10 cellular contexts compared by ENCODE assay signal in the genomic region with DNA sequence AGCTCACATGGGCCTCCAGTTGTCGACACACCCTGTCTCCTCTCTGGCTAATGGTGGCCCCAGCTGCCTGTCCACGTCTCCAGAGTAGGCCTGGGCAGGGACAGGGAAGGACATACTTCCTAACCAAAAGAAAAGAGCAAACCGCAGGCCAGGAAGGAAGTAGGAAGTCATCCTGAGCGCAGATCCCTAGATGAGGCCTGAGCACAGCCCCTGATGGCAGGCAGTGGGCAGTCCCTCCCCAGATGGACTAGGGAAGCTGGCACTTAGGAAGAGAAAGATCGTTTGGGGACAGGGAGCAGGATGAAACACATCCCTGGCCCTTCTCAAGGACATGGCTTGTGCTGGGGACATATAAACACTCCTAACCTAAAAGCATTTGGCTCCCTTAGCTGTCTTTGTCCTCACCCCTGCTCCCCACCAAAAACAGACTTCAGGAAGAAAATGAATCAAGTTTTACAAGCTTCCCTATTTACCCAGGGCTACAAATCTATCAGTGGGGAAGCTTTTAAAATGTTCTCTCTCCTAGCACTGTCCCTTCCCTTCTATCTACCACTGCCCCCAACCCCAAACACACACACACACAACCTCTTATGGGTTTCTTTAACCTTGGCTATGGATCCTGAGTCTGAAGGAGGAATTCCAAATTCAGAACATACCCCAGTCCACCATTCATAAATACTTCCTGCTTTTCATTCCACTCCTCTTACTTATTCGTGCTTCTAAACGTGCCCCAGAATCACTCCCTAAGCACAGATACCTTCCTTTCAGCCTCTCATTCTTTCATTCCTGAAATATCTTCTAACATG. TPM values are rescaled to one million over a fixed set of nuclear protein-coding genes. Genes with fewer than 3 reads are reported as not detected.
DNase-seq lines count a peak whose midpoint lies in the region; ATAC-seq and TF ChIP-seq lines count a peak whose summit lies in the region.
"Had no signal": no experiment of that assay in that cellular context is flagged by ENCODE, and none has a peak within 500 bp of the region (broad histone marks: within the 10 kb centered on the region; RNA-seq: fewer than 3 reads in every experiment).

No MANE protein-coding gene starts in this region.

- no peak overlapping the region for H3K14ac ChIP-seq in H9 (ENCODE audit: insufficient read depth, low read length)

- peaks cover 6% of the 10 kb centered on the region for H4K20me1 ChIP-seq in H9 (ENCODE audit: control insufficient read depth, insufficient read depth, insufficient read length)
- peaks cover 67% of the 10 kb centered on the region for H4K20me1 ChIP-seq in hepatocyte (ENCODE audit: insufficient read depth, poor library complexity, severe bottlenecking)

- no peak for ATAC-seq in stimulated activated memory B cell treated with anti-CD40 and anti-IgM and Interleukin-4, amounts not matched to agents 10 μg/mL and 1 μg/mL and 100 μg/mL, for 72 hours
- no peak for ATAC-seq in GM19324 (IDR thresholded peaks at IDR 0.05; ENCODE audit: low FRiP score, unreplicated experiment)

- no peak overlapping the region for H3K23ac ChIP-seq in H9 (ENCODE audit: insufficient read length, low read depth, low read length)

- peaks cover 41% of the 10 kb centered on the region in 2 experiments for H3K4me1 Mint-ChIP-seq in H9
- H3K4me1 Mint-ChIP-seq in stimulated activated memory B cell treated with anti-CD40 and anti-IgM and Interleukin-4, amounts not matched to agents 10 μg/mL and 1 μg/mL and 100 μg/mL, for 72 hours = peaks cover 13% of the 10 kb centered on the region

- no peak overlapping the region for H4K91ac ChIP-seq in H9 (ENCODE audit: insufficient read length, low read depth, low read length)

- no peaks in the 10 kb centered on the region for H3K23me2 ChIP-seq in H9 (ENCODE audit: insufficient read length, low read depth, low read length, poor library complexity, severe bottlenecking)

- H3K27ac ChIP-seq in H9 (ENCODE audit: insufficient read length, low read depth, low read length) = no peak overlapping the region
- peak overlapping the region; percentile 76 for H3K27ac ChIP-seq in hepatocyte
- H3K27ac ChIP-seq: brain microvascular endothelial cell, HL-60 had no signal

- no peak overlapping the region for H2AFZ ChIP-seq in H9 (ENCODE audit: low read length)
- no peak overlapping the region for H2AFZ ChIP-seq in hepatocyte

- WGBS in H9 (ENCODE audit: extremely low coverage, insufficient read length, low lambda C conversion rate) = no CpG with 5 or more reads among the region's 7 CpGs
- 56% methylated on average over 7 of the region's 7 CpGs for WGBS in hepatocyte (ENCODE audit: low lambda C conversion rate, missing lambda C conversion rate)

- H3K4me1 ChIP-seq in H9 (ENCODE audit: insufficient read depth, low read length) (peaks cover 2% of the 10 kb centered on the region; the same call in 1 of the 2 replicates), adipocyte (ENCODE audit: control insufficient read depth, insufficient read depth, low read length) (peaks cover 22% of the 10 kb centered on the region), hepatocyte (ENCODE audit: insufficient read depth) (peaks cover 20% of the 10 kb centered on the region)

- H3K27me3 ChIP-seq in H9 (ENCODE audit: insufficient read depth, low read length) (no peaks in the 10 kb centered on the region), adipocyte (replicated peaks; ENCODE audit: control insufficient read depth, insufficient read depth, low read length) (no peaks in the 10 kb centered on the region), hepatocyte (no peaks in the 10 kb centered on the region)
- H3K27me3 ChIP-seq: brain microvascular endothelial cell had no signal

- H3K4me3 Mint-ChIP-seq in H9 = no peak overlapping the region
- no peak overlapping the region for H3K4me3 Mint-ChIP-seq in stimulated activated memory B cell treated with anti-CD40 and anti-IgM and Interleukin-4, amounts not matched to agents 10 μg/mL and 1 μg/mL and 100 μg/mL, for 72 hours

- H2BK5ac ChIP-seq in H9 (ENCODE audit: insufficient read length, low read length) = no peak overlapping the region

- H3K27ac Mint-ChIP-seq in H9 = peak overlapping the region; percentile 25 to 64 (median 46); a peak in 5 of 7 replicates
- H3K27ac Mint-ChIP-seq in stimulated activated memory B cell treated with anti-CD40 and anti-IgM and Interleukin-4, amounts not matched to agents 10 μg/mL and 1 μg/mL and 100 μg/mL, for 72 hours = peak overlapping the region; percentile 1

- peaks cover 4% of the 10 kb centered on the region for H3K79me1 ChIP-seq in H9 (ENCODE audit: insufficient read depth, low read depth, low read length, poor library complexity, severe bottlenecking)

- no peak overlapping the region for H3T11ph ChIP-seq in H9 (ENCODE audit: low read length)

- no peak overlapping the region for H3K4ac ChIP-seq in H9 (ENCODE audit: low read depth, low read length)

- no peak overlapping the region for H4K8ac ChIP-seq in H9 (replicated peaks; ENCODE audit: insufficient read length, low read depth, low read length)

- H3K56ac ChIP-seq in H9 (ENCODE audit: insufficient read length, low read depth, low read length) = no peak overlapping the region

- H3K4me2 ChIP-seq in H9 (ENCODE audit: insufficient read depth, insufficient read length, low read length) (no peak overlapping the region), hepatocyte (peak overlapping the region; percentile 3)

- no peaks in the 10 kb centered on the region for H3K27me3 Mint-ChIP-seq in H9 (ENCODE audit: low read depth)
- no peaks in the 10 kb centered on the region for H3K27me3 Mint-ChIP-seq in stimulated activated memory B cell treated with anti-CD40 and anti-IgM and Interleukin-4, amounts not matched to agents 10 μg/mL and 1 μg/mL and 100 μg/mL, for 72 hours

- no peak overlapping the region for H2BK20ac ChIP-seq in H9 (ENCODE audit: low read depth, low read length, poor library complexity, severe bottlenecking)

- no peaks in the 10 kb centered on the region for H3K9me2 ChIP-seq in hepatocyte (replicated peaks; ENCODE audit: insufficient read depth)

- TF ChIP-seq CTCF in H9 (conservative IDR thresholded peaks at IDR 0.05) = no peak
- TF ChIP-seq CTCF in hepatocyte (IDR thresholded peaks at IDR 0.05; ENCODE audit: poor library complexity) = no peak

- H3K18ac ChIP-seq in H9 (ENCODE audit: insufficient read length, low read depth, low read length) = no peak overlapping the region

- H3K9ac ChIP-seq in H9 (ENCODE audit: extremely low read depth, insufficient read length, low read length) = no peak overlapping the region
- peak overlapping the region; percentile 55 for H3K9ac ChIP-seq in adipocyte (ENCODE audit: low read length)

- peaks cover 14 to 40% (median 36%) of the 10 kb centered on the region in 3 experiments; a peak in 6 of 7 replicates for H3K36me3 Mint-ChIP-seq in H9 (ENCODE audit: insufficient read depth in 1 of 3, low read depth in 3 of 3)
- peaks cover 5% of the 10 kb centered on the region for H3K36me3 Mint-ChIP-seq in stimulated activated memory B cell treated with anti-CD40 and anti-IgM and Interleukin-4, amounts not matched to agents 10 μg/mL and 1 μg/mL and 100 μg/mL, for 72 hours

- H3K4me3 ChIP-seq in adipocyte (ENCODE audit: low read length) = no peak overlapping the region
- no peak overlapping the region for H3K4me3 ChIP-seq in hepatocyte

- no peaks in the 10 kb centered on the region for H3K9me3 ChIP-seq in H9 (ENCODE audit: control insufficient read depth, low read depth, low read length)
- no peaks in the 10 kb centered on the region for H3K9me3 ChIP-seq in adipocyte (ENCODE audit: control insufficient read depth, low read length)
- no peaks in the 10 kb centered on the region for H3K9me3 ChIP-seq in hepatocyte (ENCODE audit: low read depth)

- H2BK15ac ChIP-seq in H9 (ENCODE audit: low read depth, low read length) = no peak overlapping the region

- H3K79me2 ChIP-seq in H9 (ENCODE audit: insufficient read depth, low read length) = peaks cover 27% of the 10 kb centered on the region
- H3K79me2 ChIP-seq in hepatocyte = peaks cover 93% of the 10 kb centered on the region

- no peak overlapping the region for H4K5ac ChIP-seq in H9 (ENCODE audit: insufficient read length, low read depth, low read length)

- no peak overlapping the region for H2BK120ac ChIP-seq in H9 (ENCODE audit: low read depth, low read length, poor library complexity, severe bottlenecking)

- DNase-seq in H9 (no peak), adipocyte (ENCODE audit: low read depth) (peak; percentile 28), hepatocyte (ENCODE audit: low spot score) (no peak), islet precursor cell (no peak), NAMALWA (ENCODE audit: low spot score) (no peak)
- DNase-seq: brain microvascular endothelial cell, NCI-H526 had no signal

- no peaks in the 10 kb centered on the region for H3K9me3 Mint-ChIP-seq in H9
- no peaks in the 10 kb centered on the region for H3K9me3 Mint-ChIP-seq in stimulated activated memory B cell treated with anti-CD40 and anti-IgM and Interleukin-4, amounts not matched to agents 10 μg/mL and 1 μg/mL and 100 μg/mL, for 72 hours

- H3K36me3 ChIP-seq in adipocyte (ENCODE audit: control insufficient read depth, insufficient read depth, low read length, severe bottlenecking) = peaks cover 15% of the 10 kb centered on the region
- no peaks in the 10 kb centered on the region for H3K36me3 ChIP-seq in hepatocyte (replicated peaks; ENCODE audit: insufficient read depth, low read depth)

- H2BK12ac ChIP-seq in H9 (ENCODE audit: insufficient read length, low read depth, low read length) = no peak overlapping the region

- H2AK5ac ChIP-seq in H9 (ENCODE audit: insufficient read length, low read length) = peak overlapping the region; percentile 72

RNA-seq across cellular contexts. Expression of a gene that starts 21.1 kb away (rescaled TPM):
- total RNA-seq in H9 (2021) (119 and 126 TPM in 2 replicates), hepatocyte (27.1 and 47.2 TPM in 2 replicates)
- polyA plus RNA-seq in hepatocyte = 23.8 and 25.8 TPM in 2 replicates
